ENCODE assay signal across 13 cellular contexts in the genomic region with DNA sequence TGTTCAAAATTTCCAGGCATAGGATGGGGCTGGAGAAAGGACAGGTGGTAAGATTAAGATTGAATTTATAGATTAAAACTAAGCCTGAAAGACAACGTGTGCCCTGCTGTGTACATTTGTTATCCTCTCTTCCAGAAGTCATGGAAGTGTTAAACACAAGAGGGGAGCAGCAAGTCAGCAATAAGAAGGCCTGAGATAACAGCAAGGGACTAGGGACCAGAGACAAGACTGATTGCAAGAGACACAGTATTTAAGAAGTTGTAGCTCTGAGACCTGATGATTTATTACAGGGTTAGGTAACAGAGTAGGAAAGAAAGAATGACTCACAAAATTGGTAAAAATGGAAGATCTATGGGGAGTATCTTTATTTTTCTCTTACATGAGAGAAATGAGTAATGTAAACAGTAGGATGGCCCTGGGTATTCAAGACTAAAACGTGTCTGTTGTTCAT. TPM values are rescaled to one million over a fixed set of nuclear protein-coding genes. Genes with fewer than 3 reads are reported as not detected.
DNase-seq lines count a peak whose midpoint lies in the region; ATAC-seq and TF ChIP-seq lines count a peak whose summit lies in the region.
"Had no signal": no experiment of that assay in that cellular context is flagged by ENCODE, and none has a peak within 500 bp of the region (broad histone marks: within the 10 kb centered on the region; RNA-seq: fewer than 3 reads in every experiment).

No MANE protein-coding gene starts in this region.

- DNase-seq in AG09309 (ENCODE audit: low read depth) = peak; percentile 46
- peak; percentile 44 for DNase-seq in LHCN-M2 (ENCODE audit: low read depth)
- DNase-seq in amniotic epithelial cell (ENCODE audit: low read depth) = peak; percentile 63
- peak; percentile 19 to 63 for DNase-seq in foreskin keratinocyte
- no peak for DNase-seq in kidney glomerular epithelial cell (lab: John Stamatoyannopoulos, UW)
- no peak for DNase-seq in testis
- no peak for DNase-seq in NCI-H1436 (lab: John Stamatoyannopoulos, UW)
- no peak for DNase-seq in pons (ENCODE audit: low spot score)
- DNase-seq: activated CD8-positive, alpha-beta T cell treated with anti-CD3 and anti-CD28 coated beads for 36 hours; amniotic stem cell; cortex of kidney; naive thymus-derived CD4-positive, alpha-beta T cell had no signal

- no peaks in the 10 kb centered on the region for H3K9me3 ChIP-seq in testis
- H3K9me3 ChIP-seq: esophagus muscularis mucosa had no signal

- WGBS in testis, 2 donors = 65 to 69% methylated on average over 2 of the region's 2 CpGs

- no peak overlapping the region for H3K27ac ChIP-seq in foreskin keratinocyte
- no peak overlapping the region for H3K27ac ChIP-seq in testis
- H3K27ac ChIP-seq: esophagus muscularis mucosa had no signal

- H3K4me1 ChIP-seq in foreskin keratinocyte (peaks cover 29% of the 10 kb centered on the region), testis (peaks cover 8% of the 10 kb centered on the region)
- H3K4me1 ChIP-seq: esophagus muscularis mucosa had no signal

- intact Hi-C loops in testis (cut with DNase I; ENCODE audit: low total_unique reads) = no loop called here

- H3K27me3 ChIP-seq in foreskin keratinocyte (no peaks in the 10 kb centered on the region), testis (no peaks in the 10 kb centered on the region)
- H3K27me3 ChIP-seq: esophagus muscularis mucosa had no signal

- no peak for TF ChIP-seq POLR2A in testis (IDR thresholded peaks at IDR 0.05)

- TF ChIP-seq CTCF in AG09309 (IDR thresholded peaks at IDR 0.05; ENCODE audit: control insufficient read depth, insufficient read depth, low read depth, low read length, missing control alignments) (no peak), foreskin keratinocyte (conservative IDR thresholded peaks at IDR 0.05) (no peak), testis (IDR thresholded peaks at IDR 0.05) (no peak)

- peak; percentile 39 for ATAC-seq in foreskin keratinocyte
- ATAC-seq: activated CD8-positive, alpha-beta T cell treated with anti-CD3 and anti-CD28 coated beads for 36 hours; naive thymus-derived CD4-positive, alpha-beta T cell had no signal

- no peaks in the 10 kb centered on the region for H3K36me3 ChIP-seq in testis (ENCODE audit: low read depth, missing control alignments)
- H3K36me3 ChIP-seq: esophagus muscularis mucosa had no signal

- H3K4me3 ChIP-seq in AG09309 (ENCODE audit: control insufficient read depth, low read depth, low read length) = no peak overlapping the region
- H3K4me3 ChIP-seq in testis = no peak overlapping the region
- H3K4me3 ChIP-seq: esophagus muscularis mucosa had no signal

RNA-seq across cellular contexts. Expression of a gene that starts 55.7 kb away (rescaled TPM):
- total RNA-seq in LHCN-M2 (2014; rRNA removed) = 808 and 986 TPM in 2 replicates
- polyA plus RNA-seq in LHCN-M2 (2012) = 1,193 TPM
- 0.60 and 1.8 TPM in 2 replicates for total RNA-seq in foreskin keratinocyte
- 0.37 and 1.4 TPM in 2 replicates for polyA plus RNA-seq in foreskin keratinocyte
- 100 to 1,000 TPM; 465 to 866 TPM for total RNA-seq in testis
- polyA plus RNA-seq in testis (ENCODE audit: insufficient read depth, low read depth, low replicate concordance) = 979 TPM
- polyA plus RNA-seq: naive thymus-derived CD4-positive, alpha-beta T cell had no signal

Comparison
In these comparisons a context has a peak if more than half of its experiments do, and no peak if none do; other contexts are left out.
1. DNase-seq: peak in AG09309 (single experiment), LHCN-M2 (single experiment), amniotic epithelial cell (single experiment) and foreskin keratinocyte (2 of 2); none in kidney glomerular epithelial cell (single experiment), testis (single experiment), NCI-H1436 (single experiment) and pons (single experiment).
2. RNA of a gene that starts 55.7 kb away (total RNA-seq): 465 to 866 TPM in testis and 808 to 986 TPM in LHCN-M2; 0.60 to 1.8 TPM in foreskin keratinocyte; every median in the first group is over 100 times any median in the second.